10 cellular contexts compared by ENCODE assay signal in genomic region chr11:1879941-1880720, GRCh38. TPM values are rescaled to one million over a fixed set of nuclear protein-coding genes. Genes with fewer than 3 reads are reported as not detected.
A peak's percentile ranks its signal among the peaks of the same experiment; 100 is the strongest.
DNase-seq lines count a peak whose midpoint lies in the region; ATAC-seq and TF ChIP-seq lines count a peak whose summit lies in the region.
"Had no signal": no experiment of that assay in that cellular context is flagged by ENCODE, and none has a peak within 500 bp of the region (broad histone marks: within the 10 kb centered on the region; RNA-seq: fewer than 3 reads in every experiment).

No MANE protein-coding gene starts in this region.

- peak overlapping the region; percentile 20; the same call in 1 of the 2 replicates for H3K27ac ChIP-seq in Panc1 (ENCODE audit: low read length)
- H3K27ac ChIP-seq: SJSA1 had no signal

- H3K36me3 ChIP-seq in Panc1 (ENCODE audit: control insufficient read depth, insufficient read depth, low read length) = no peaks in the 10 kb centered on the region
- peaks cover 59% of the 10 kb centered on the region for H3K36me3 ChIP-seq in skeletal muscle satellite cell (ENCODE audit: insufficient read depth, low read length)
- H3K36me3 ChIP-seq: SJSA1 had no signal

- H3K27me3 ChIP-seq in Panc1 (ENCODE audit: control insufficient read depth, insufficient read depth, low read length) = no peaks in the 10 kb centered on the region
- no peaks in the 10 kb centered on the region for H3K27me3 ChIP-seq in skeletal muscle satellite cell (ENCODE audit: control insufficient read depth, insufficient read depth, low read length)
- H3K27me3 ChIP-seq: SJSA1 had no signal

- peak overlapping the region; percentile 67 for H3K4me2 ChIP-seq in skeletal muscle satellite cell (ENCODE audit: low read length)

- H3K9me3 ChIP-seq in Panc1 (ENCODE audit: control insufficient read depth, insufficient read depth, low read depth, low read length) = no peaks in the 10 kb centered on the region
- H3K9me3 ChIP-seq in skeletal muscle satellite cell (replicated peaks; ENCODE audit: low read length) = no peaks in the 10 kb centered on the region
- H3K9me3 ChIP-seq: SJSA1 had no signal

- in situ Hi-C loops in Panc1 (cut with HindIII; ENCODE audit: low pct_unique_long_range_greater_than_20kb, low sequenced_read_pairs) = no loop called here

- no TSS peak for BruUV-seq in Panc1 (replicated peaks; lab: Mats Ljungman, UMichigan)

- peak overlapping the region; percentile 92 for H3K9ac ChIP-seq in skeletal muscle satellite cell (ENCODE audit: low read depth, low read length)

- intact Hi-C loops in Panc1 (cut with micrococcal nuclease; ENCODE audit: unreplicated experiment) (no loop called here), Right ventricle myocardium inferior (cut with DNase I) (loop anchor here (5.0 kb wide), 2 partner anchors 37 to 257 kb away; partner anchors contain the start of genes IGF2 and TNNT3)

- DNase-seq in Panc1 (ENCODE audit: low read depth, low spot score) = no peak
- DNase-seq in Right ventricle myocardium inferior (ENCODE audit: missing footprints) = peak; percentile 92
- no peak for DNase-seq in stimulated activated CD4-positive, alpha-beta T cell treated with anti-CD3 and anti-CD28 coated beads, Interleukin-4, amount 100 ng/mL, for 24 hours
- DNase-seq in stimulated activated CD4-positive, alpha-beta T cell treated with anti-CD3 and anti-CD28 coated beads, Interleukin-1b, Interleukin-23, amount 100 ng/mL, for 48 hours = no peak
- DNase-seq in NCI-H1694 (lab: John Stamatoyannopoulos, UW) = no peak
- DNase-seq: activated effector memory CD4-positive, alpha-beta T cell treated with Interleukin-2 at 50 U/mL for 16 hours; KBM-7 had no signal

- CTCF ChIA-PET in Panc1 (lab: Charles Lee) = no interaction called here

- POLR2A ChIA-PET in Panc1 (lab: Charles Lee) = no interaction called here

- H3K4me3 ChIP-seq in Panc1 (ENCODE audit: low read depth in 2 of 2, low read length in 2 of 2) (no peak overlapping the region), skeletal muscle satellite cell (ENCODE audit: low read length) (peak overlapping the region; percentile 41)
- H3K4me3 ChIP-seq: SJSA1 had no signal

- no peak for TF ChIP-seq CTCF in Panc1 (IDR thresholded peaks at IDR 0.05)

- ATAC-seq in Panc1 (no peak; the same call in 1 of the 2 replicates), Right ventricle myocardium inferior (peak; percentile 72)
- ATAC-seq: HCT116 had no signal

- H3K4me1 ChIP-seq in Panc1 (ENCODE audit: control insufficient read depth, insufficient read depth, low read length) (peaks cover 13% of the 10 kb centered on the region), skeletal muscle satellite cell (ENCODE audit: control insufficient read depth, insufficient read depth, low read length) (peaks cover 69% of the 10 kb centered on the region)

RNA-seq across cellular contexts. Expression of gene PRR33, which starts 11.6 kb away (rescaled TPM):
- not detected for total RNA-seq in Panc1 (2021; ENCODE audit: unreplicated experiment)
- not detected for polyA plus RNA-seq in Panc1 (2012; ENCODE audit: insufficient read length)
- total RNA-seq in Right ventricle myocardium inferior = 5.0 TPM
- not detected in 2 replicates for total RNA-seq in skeletal muscle satellite cell (2012; rRNA removed)
- total RNA-seq: SJSA1 had no signal

RNA-seq across cellular contexts. Expression of gene LSP1, which starts 27.2 kb away (rescaled TPM):
- total RNA-seq in Panc1 (2021; ENCODE audit: unreplicated experiment) = 0.90 TPM
- polyA plus RNA-seq in Panc1 (2012; ENCODE audit: insufficient read length) = 1.3 TPM
- 22.5 TPM for total RNA-seq in Right ventricle myocardium inferior
- total RNA-seq in skeletal muscle satellite cell (2012; rRNA removed) = 56.3 and 63.6 TPM in 2 replicates

RNA-seq across cellular contexts. Expression of gene TNNT3, which starts 39.4 kb away (rescaled TPM):
- total RNA-seq in Panc1 (2021; ENCODE audit: unreplicated experiment) (0.41 TPM), Right ventricle myocardium inferior (36.3 TPM)
- polyA plus RNA-seq in Panc1 (2012; ENCODE audit: insufficient read length) = not detected
- total RNA-seq in skeletal muscle satellite cell (2012; rRNA removed) = 17.7 TPM in 1 of 2 replicates, not detected in the other

RNA-seq across cellular contexts. Expression of gene TNNI2, which starts 41.4 kb away (rescaled TPM):
- total RNA-seq in Panc1 (2021; ENCODE audit: unreplicated experiment) = 0.46 TPM
- 0.64 TPM for polyA plus RNA-seq in Panc1 (2012; ENCODE audit: insufficient read length)
- total RNA-seq in Right ventricle myocardium inferior = 0.35 TPM
- total RNA-seq in skeletal muscle satellite cell (2012; rRNA removed) = 0.87 TPM in 1 of 2 replicates, not detected in the other
- total RNA-seq: SJSA1 had no signal

RNA-seq across cellular contexts. Expression of gene SYT8, which starts 45.3 kb away (rescaled TPM):
- total RNA-seq in Panc1 (2021; ENCODE audit: unreplicated experiment) (3.5 TPM), Right ventricle myocardium inferior (not detected)
- 1.9 TPM for polyA plus RNA-seq in Panc1 (2012; ENCODE audit: insufficient read length)
- total RNA-seq in skeletal muscle satellite cell (2012; rRNA removed) = under 0.01 TPM in 1 of 2 replicates, not detected in the other
- total RNA-seq: SJSA1 had no signal

Comparison
In these comparisons a context has a peak if more than half of its experiments do, and no peak if none do; other contexts are left out.
1. RNA of gene LSP1, which starts 27.2 kb away (total RNA-seq): 22.5 TPM in Right ventricle myocardium inferior (single experiment); 0.90 TPM in Panc1 (single experiment); every median in the first group is over 10 times any median in the second.
2. RNA of gene TNNT3, which starts 39.4 kb away (total RNA-seq): 36.3 TPM in Right ventricle myocardium inferior (single experiment); 0.41 TPM in Panc1 (single experiment); every median in the first group is over 10 times any median in the second.